17 cellular contexts compared by ENCODE assay signal in genomic region chr17:9355841-9356240, GRCh38.
DNase-seq lines count a peak whose midpoint lies in the region; ATAC-seq, FAIRE-seq and TF ChIP-seq lines count a peak whose summit lies in the region.
"Had no signal": no experiment of that assay in that cellular context is flagged by ENCODE, and none has a peak within 500 bp of the region (broad histone marks: within the 10 kb centered on the region; RNA-seq: fewer than 3 reads in every experiment).

No MANE protein-coding gene starts in this region.

- H3K4me2 ChIP-seq in GM12878 (ENCODE audit: control insufficient read depth, insufficient read depth), result no peak overlapping the region

- SMC1A ChIA-PET in GM12878 (lab: Charles Lee; ENCODE audit: uncharacterized antibody, unreplicated experiment), result interaction anchor here (0.7 to 1.2 kb wide), 2 partner anchors 58 to 198 kb away, joined by 3 read pairs; no protein-coding TSS in a partner anchor

- no peaks in the 10 kb centered on the region for H3K27me3 ChIP-seq in GM12878 (replicated peaks in 1 of 2; ENCODE audit: control insufficient read depth in 2 of 2, insufficient read depth in 2 of 2, low read length in 1 of 2)
- H3K27me3 ChIP-seq in upper lobe of right lung, result no peaks in the 10 kb centered on the region

- BruUV-seq in GM12878 (replicated peaks; lab: Mats Ljungman, UMichigan), result no TSS peak

- H3K79me2 ChIP-seq in GM12878 (ENCODE audit: control insufficient read depth, insufficient read depth, low read length), result no peaks in the 10 kb centered on the region

- no peak for FAIRE-seq in GM12878 (lab: Jason Lieb, UNC)
- FAIRE-seq: A204.1, D721Med had no signal

- H3K36me3 ChIP-seq in GM12878 (ENCODE audit: control insufficient read depth in 2 of 2, insufficient read depth in 2 of 2, low read length in 1 of 2) (no peaks in the 10 kb centered on the region), upper lobe of right lung (no peaks in the 10 kb centered on the region)

- H4K20me1 ChIP-seq in GM12878 (ENCODE audit: control insufficient read depth, insufficient read depth), result no peaks in the 10 kb centered on the region

- no peak for TF ChIP-seq POLR2A in GM12878 (IDR thresholded peaks at IDR 0.05; ENCODE audit: low read depth, low read length)

- H3K4me1 ChIP-seq in GM12878 (ENCODE audit: control insufficient read depth, insufficient read depth, low read length) (peaks cover 6% of the 10 kb centered on the region), upper lobe of right lung (peaks cover 4% of the 10 kb centered on the region)

- WGBS in GM12878 (ENCODE audit: insufficient coverage, insufficient replicate concordance, low lambda C conversion rate, missing lambda C conversion rate), result 65% methylated on average over 3 of the region's 3 CpGs

- H3K4me3 ChIP-seq in GM12878 (no peak overlapping the region), upper lobe of right lung (no peak overlapping the region)

- DNase-seq in left ventricle myocardium superior (no peak), left cardiac atrium (no peak), NOMO-1 treated with DMSO at 0.1 percent for 48 hours (lab: John Stamatoyannopoulos, UW; ENCODE audit: unreplicated experiment) (peak; percentile 67), GM12878 (ENCODE audit: low read depth, low spot score) (no peak), upper lobe of right lung (no peak), SKM-1 (lab: John Stamatoyannopoulos, UW; ENCODE audit: unreplicated experiment) (no peak)
- DNase-seq: H9, MM.1S, NCI-H1417 treated with DMSO at 0.1 percent for 48 hours, NCI-H187 treated with DMSO at 0.1 percent for 48 hours, NCI-H2227 treated with DMSO at 0.1 percent for 48 hours, NCI-H510A treated with DMSO at 0.1 percent for 48 hours had no signal

- in situ Hi-C loops in GM12878 (cut with MboI), result no loop called here

- CTCF ChIA-PET in GM12878 (lab: Yijun Ruan, JAX), result interaction anchor here (0.6 to 1.4 kb wide), 3 partner anchors 50 to 313 kb away, joined by 3 to 4 read pairs (median 3); no protein-coding TSS in a partner anchor

- ATAC-seq in left ventricle myocardium superior (peak; percentile 25), left cardiac atrium (no peak), GM12878 (no peak), upper lobe of right lung (peak; percentile 51), HG03571 (IDR thresholded peaks at IDR 0.05; ENCODE audit: unreplicated experiment) (no peak), GM21367 (IDR thresholded peaks at IDR 0.05; ENCODE audit: unreplicated experiment) (no peak)
- ATAC-seq: Panc1 had no signal

- no peak for TF ChIP-seq RAD21 in GM12878 (IDR thresholded peaks at IDR 0.05; ENCODE audit: insufficient read depth, low read depth, low read length)

- TF ChIP-seq CTCF in GM12878 (IDR thresholded peaks at IDR 0.05 in 2 of 3, conservative IDR thresholded peaks at IDR 0.05 in 1 of 3; ENCODE audit: control insufficient read depth in 2 of 3, extremely low read depth in 1 of 3, insufficient read depth in 1 of 3, low read depth in 3 of 3, low read length in 3 of 3), result no peak
- no peak for TF ChIP-seq CTCF in upper lobe of right lung (IDR thresholded peaks at IDR 0.05)

- no peaks in the 10 kb centered on the region for H3K9me3 ChIP-seq in GM12878 (replicated peaks; ENCODE audit: control insufficient read depth, insufficient read depth, low read length)
- H3K9me3 ChIP-seq in upper lobe of right lung, result no peaks in the 10 kb centered on the region

- no peak overlapping the region for H3K27ac ChIP-seq in GM12878 (ENCODE audit: control insufficient read depth, insufficient read depth)
- H3K27ac ChIP-seq in upper lobe of right lung, result no peak overlapping the region

- POLR2A ChIA-PET in GM12878 (lab: Charles Lee), result interaction anchor here (0.5 kb wide), 1 partner anchor 36 kb away, joined by 5 read pairs; no protein-coding TSS in a partner anchor

- no peak for TF ChIP-seq EP300 in GM12878 (IDR thresholded peaks at IDR 0.05; ENCODE audit: borderline replicate concordance in 1 of 2, control insufficient read depth in 1 of 2, low read depth in 2 of 2, low read length in 2 of 2)

- H3K9ac ChIP-seq in GM12878 (ENCODE audit: control insufficient read depth, insufficient read depth, low read length), result no peak overlapping the region

- RAD21 ChIA-PET in GM12878 (lab: Charles Lee; ENCODE audit: unreplicated experiment), result interaction anchor here (0.5 kb wide), 1 partner anchor 85 kb away, joined by 3 read pairs; no protein-coding TSS in a partner anchor

- intact Hi-C loops in left ventricle myocardium superior (cut with micrococcal nuclease), result no loop called here
- intact Hi-C loops in left cardiac atrium (cut with DNase I), result no loop called here
- intact Hi-C loops in GM12878 (cut with micrococcal nuclease; ENCODE audit: unreplicated experiment), result no loop called here
- intact Hi-C loops in upper lobe of right lung (cut with DNase I), result no loop called here

- H2AFZ ChIP-seq in GM12878 (ENCODE audit: control insufficient read depth, low read depth, low read length), result no peak overlapping the region

TF ChIP-seq in GM12878, 131 proteins besides CTCF, POLR2A, EP300 and RAD21:
- TF ChIP-seq HDAC2 (IDR thresholded peaks at IDR 0.05) (no peak), SPI1 (IDR thresholded peaks at IDR 0.05; ENCODE audit: borderline replicate concordance, insufficient read depth, low read depth, low read length) (peak; percentile 66), NR2F1 (conservative IDR thresholded peaks at IDR 0.05) (no peak), JUNB (IDR thresholded peaks at IDR 0.05) (no peak), MTA2 (IDR thresholded peaks at IDR 0.05; ENCODE audit: low read depth) (no peak), MXI1 (IDR thresholded peaks at IDR 0.05; ENCODE audit: low read depth, low read length) (no peak), CHD4 (IDR thresholded peaks at IDR 0.05) (no peak), IKZF2 (IDR thresholded peaks at IDR 0.05) (peak in 1 of 2 experiments; percentile 21; a peak in 1 of 4 replicates), PRDM15 (CRISPR knock-in tag; IDR thresholded peaks at IDR 0.05) (no peak)

Comparison
In these comparisons a context has a peak if more than half of its experiments do, and no peak if none do; other contexts are left out.
1. ATAC-seq: peak in left ventricle myocardium superior (single experiment) and upper lobe of right lung (single experiment); none in left cardiac atrium (0 of 2), GM12878 (single experiment), HG03571 (single experiment) and GM21367 (single experiment).